In the genomic region with DNA sequence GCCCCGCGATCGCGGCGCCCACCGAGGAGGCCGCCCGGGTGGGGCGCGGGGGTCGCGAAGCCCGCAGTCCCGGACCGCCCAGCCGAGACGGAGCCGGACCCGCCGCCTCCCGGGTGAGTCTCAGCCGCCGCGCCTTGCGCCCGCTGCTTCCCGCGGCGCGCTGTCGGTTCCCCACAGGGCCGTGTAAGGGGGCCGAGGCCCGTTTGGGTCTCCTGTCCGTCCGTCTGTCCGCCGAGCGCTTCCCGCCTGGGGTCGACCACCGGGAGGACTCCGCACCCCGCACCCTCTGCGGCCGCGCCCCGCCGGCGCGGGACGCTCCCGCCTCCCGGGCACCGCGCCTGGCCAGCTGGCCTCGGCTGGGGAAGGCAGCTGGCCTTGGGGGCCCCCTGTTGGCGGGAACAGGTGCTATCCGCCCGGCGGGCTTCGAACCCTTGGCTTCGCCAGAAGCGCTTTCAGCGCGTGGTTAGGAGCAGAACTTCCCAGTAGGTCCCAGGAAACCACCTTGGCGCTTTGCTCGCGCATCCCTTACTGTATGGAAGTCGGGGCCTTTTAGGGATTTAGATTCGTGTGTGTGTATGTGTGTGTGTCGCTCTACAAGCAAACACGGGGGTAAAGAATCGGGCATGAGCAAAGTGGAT, we compare ENCODE assay signal across 8 cellular contexts. TPM values are rescaled to one million over a fixed set of nuclear protein-coding genes. Genes with fewer than 3 reads are reported as not detected.
A peak's percentile ranks its signal among the peaks of the same experiment; 100 is the strongest.
DNase-seq lines count a peak whose midpoint lies in the region; ATAC-seq and TF ChIP-seq lines count a peak whose summit lies in the region.

No MANE protein-coding gene starts in this region.

- H3K27me3 Mint-ChIP-seq in activated naive CD8-positive, alpha-beta T cell treated with anti-CD3 and anti-CD28 coated beads, Interleukin-2, amount 10 ng/mL, durations not matched to agents 7 days and 5 days, result peaks cover 56% of the 10 kb centered on the region

- intact Hi-C loops in heart left ventricle (cut with DNase I), result loop anchor here in 9 of 10 donors (2.0 to 10.0 kb wide), 5 partner anchors 118 to 281 kb away; a partner anchor contains a TSS

- H3K79me2 ChIP-seq in parathyroid adenoma, result no peaks in the 10 kb centered on the region

- no peaks in the 10 kb centered on the region for H3K36me3 Mint-ChIP-seq in activated naive CD8-positive, alpha-beta T cell treated with anti-CD3 and anti-CD28 coated beads, Interleukin-2, amount 10 ng/mL, durations not matched to agents 7 days and 5 days

- peak overlapping the region; percentile 66 for H2AFZ ChIP-seq in parathyroid adenoma

- POLR2A ChIA-PET in activated naive CD8-positive, alpha-beta T cell treated with anti-CD3 and anti-CD28 coated beads, Interleukin-2, amount 10 ng/mL, durations not matched to agents 7 days and 5 days (lab: Charles Lee), result no interaction called here

- H3K27ac ChIP-seq in heart left ventricle, result peak overlapping the region in 11 of 12 donors; percentile 49 to 92 (median 77)
- no peak overlapping the region for H3K27ac ChIP-seq in parathyroid adenoma

- peaks cover 4% of the 10 kb centered on the region for H3K9me3 Mint-ChIP-seq in activated naive CD8-positive, alpha-beta T cell treated with anti-CD3 and anti-CD28 coated beads, Interleukin-2, amount 10 ng/mL, durations not matched to agents 7 days and 5 days

- peak overlapping the region; percentile 82 for H3K4me2 ChIP-seq in parathyroid adenoma (ENCODE audit: low read length)

- H3K36me3 ChIP-seq in heart left ventricle (no peaks in the 10 kb centered on the region), parathyroid adenoma (ENCODE audit: control insufficient read depth, insufficient read depth, low read length) (no peaks in the 10 kb centered on the region)

- H3K4me1 ChIP-seq in heart left ventricle (peaks cover 0 to 62% (median 16%) of the 10 kb centered on the region in 12 donors), parathyroid adenoma (no peaks in the 10 kb centered on the region)

- H3K4me3 ChIP-seq in heart left ventricle (peak overlapping the region; percentile 57 to 90 (median 80)), parathyroid adenoma (ENCODE audit: low read depth, low read length) (peak overlapping the region; percentile 76)

- H3K27me3 ChIP-seq in heart left ventricle (peaks cover 0 to 9% (median 0%) of the 10 kb centered on the region in 9 donors), parathyroid adenoma (ENCODE audit: control insufficient read depth, insufficient read depth, low read length) (no peaks in the 10 kb centered on the region)

- ATAC-seq in activated naive CD8-positive, alpha-beta T cell treated with anti-CD3 and anti-CD28 coated beads, Interleukin-2, amount 10 ng/mL, durations not matched to agents 7 days and 5 days (ENCODE audit: low read depth), result peak; percentile 13
- peak in 3 of 4 donors; percentile 47 to 65 (median 55) for ATAC-seq in heart left ventricle
- no peak for ATAC-seq in GM19324 (IDR thresholded peaks at IDR 0.05; ENCODE audit: low FRiP score, unreplicated experiment)
- ATAC-seq in HG03571 (IDR thresholded peaks at IDR 0.05; ENCODE audit: unreplicated experiment), result no peak

- H3K27ac Mint-ChIP-seq in activated naive CD8-positive, alpha-beta T cell treated with anti-CD3 and anti-CD28 coated beads, Interleukin-2, amount 10 ng/mL, durations not matched to agents 7 days and 5 days, result no peak overlapping the region

- TF ChIP-seq CTCF in heart left ventricle (IDR thresholded peaks at IDR 0.05) (peak; percentile 52 to 80 (median 70)), parathyroid adenoma (IDR thresholded peaks at IDR 0.05) (peak; percentile 56)

- peak overlapping the region; percentile 60 for H3K4me3 Mint-ChIP-seq in activated naive CD8-positive, alpha-beta T cell treated with anti-CD3 and anti-CD28 coated beads, Interleukin-2, amount 10 ng/mL, durations not matched to agents 7 days and 5 days

- no peak overlapping the region for H3K9ac ChIP-seq in parathyroid adenoma

- H3K9me3 ChIP-seq in heart left ventricle (no peaks in the 10 kb centered on the region), parathyroid adenoma (ENCODE audit: control insufficient read depth, low read length) (no peaks in the 10 kb centered on the region)

- TF ChIP-seq POLR2A in heart left ventricle (IDR thresholded peaks at IDR 0.05), result no peak

- peaks cover 27% of the 10 kb centered on the region for H3K4me1 Mint-ChIP-seq in activated naive CD8-positive, alpha-beta T cell treated with anti-CD3 and anti-CD28 coated beads, Interleukin-2, amount 10 ng/mL, durations not matched to agents 7 days and 5 days

- WGBS in heart left ventricle, 4 donors, result 0 to 2% (median 1%) methylated on average over 24 to 74 of the region's 74 CpGs

- DNase-seq in activated T-cell treated with anti-CD3 and anti-CD28 coated beads for 48 hours (ENCODE audit: low read depth), result peak; percentile 46
- DNase-seq in activated T-cell treated with anti-CD3 and anti-CD28 coated beads for 4 hours, result no peak
- peak; percentile 79 for DNase-seq in NCI-H2227 (lab: John Stamatoyannopoulos, UW; ENCODE audit: unreplicated experiment)
- peak; percentile 68 for DNase-seq in activated naive CD8-positive, alpha-beta T cell treated with anti-CD3 and anti-CD28 coated beads, Interleukin-2, amount 10 ng/mL, durations not matched to agents 7 days and 5 days
- peak; percentile 56 to 85 (median 73) for DNase-seq in heart left ventricle

RNA-seq across cellular contexts. Expression of a gene that starts 0.4 kb away (rescaled TPM):
- under 1 TPM; 0.57 to 0.80 TPM for total RNA-seq in activated naive CD8-positive, alpha-beta T cell treated with anti-CD3 and anti-CD28 coated beads, Interleukin-2, amount 10 ng/mL, durations not matched to agents 7 days and 5 days
- total RNA-seq in heart left ventricle, result 1 to 10 TPM; 2.0 to 9.5 (median 3.8) TPM
- 1 to 10 TPM; 3.5 to 3.8 TPM for polyA plus RNA-seq in heart left ventricle

Comparison
In these comparisons a context has a peak if more than half of its experiments do, and no peak if none do; other contexts are left out.
1. ATAC-seq: peak in activated naive CD8-positive, alpha-beta T cell treated with anti-CD3 and anti-CD28 coated beads, Interleukin-2, amount 10 ng/mL, durations not matched to agents 7 days and 5 days (single experiment) and heart left ventricle (3 of 4); none in GM19324 (single experiment) and HG03571 (single experiment).